26 cellular contexts compared by ENCODE assay signal in genomic region chr7:5439572-5440496, GRCh38.
"Had no signal": no experiment of that assay in that cellular context is flagged by ENCODE, and none has a peak within 500 bp of the region (broad histone marks: within the 10 kb centered on the region; RNA-seq: fewer than 3 reads in every experiment).

No MANE protein-coding gene starts in this region.

- H3K4me1 Mint-ChIP-seq: activated naive CD8-positive, alpha-beta T cell treated with anti-CD3 and anti-CD28 coated beads for 36 hours; natural killer cell had no signal

- H3K36me3 Mint-ChIP-seq: natural killer cell had no signal

- H3K36me3 ChIP-seq: esophagus squamous epithelium, gastrocnemius medialis, heart right ventricle, left ventricle myocardium inferior, neutrophil, pancreas had no signal

- H3K4me1 ChIP-seq: pancreas, tibial artery had no signal

- H3K9me3 ChIP-seq: gastrocnemius medialis, neutrophil, pancreas, psoas muscle, tibial artery had no signal

- H3K27me3 ChIP-seq: esophagus squamous epithelium, gastrocnemius medialis, heart right ventricle, neutrophil, pancreas, tibial artery had no signal

- ATAC-seq: gastrocnemius medialis, heart right ventricle, natural killer cell, psoas muscle had no signal

- H3K27ac Mint-ChIP-seq: activated naive CD8-positive, alpha-beta T cell treated with anti-CD3 and anti-CD28 coated beads for 36 hours; natural killer cell; stimulated activated naive CD8-positive, alpha-beta T cell treated with anti-CD3 and anti-CD28 coated beads, Interleukin-15, Interleukin-2, amounts not matched to agents 100 ng/mL and 50 ng/mL, for 24 hours; T-helper 1 cell treated with Interleukin-12 subunit alpha and Interleukin-12 subunit beta and Interleukin-4 antibody, amounts not matched to agents 30 μg/mL and 1 μg/mL, for 36 hours had no signal

- H3K4me3 Mint-ChIP-seq: activated naive CD8-positive, alpha-beta T cell treated with anti-CD3 and anti-CD28 coated beads for 36 hours; natural killer cell; stimulated activated naive CD8-positive, alpha-beta T cell treated with anti-CD3 and anti-CD28 coated beads, Interleukin-15, Interleukin-2, amounts not matched to agents 100 ng/mL and 50 ng/mL, for 24 hours; T-helper 1 cell treated with Interleukin-12 subunit alpha and Interleukin-12 subunit beta and Interleukin-4 antibody, amounts not matched to agents 30 μg/mL and 1 μg/mL, for 36 hours had no signal

- H3K4me3 ChIP-seq: coronary artery, esophagus squamous epithelium, gastrocnemius medialis, heart right ventricle, left ventricle myocardium inferior, pancreas, psoas muscle, tibial artery had no signal

- H3K9me3 Mint-ChIP-seq: natural killer cell; stimulated activated naive CD8-positive, alpha-beta T cell treated with anti-CD3 and anti-CD28 coated beads, Interleukin-15, Interleukin-2, amounts not matched to agents 100 ng/mL and 50 ng/mL, for 24 hours had no signal

- DNase-seq: activated CD4-positive, alpha-beta T cell treated with anti-CD3 and anti-CD28 coated beads for 4 hours; activated CD4-positive, alpha-beta T cell treated with anti-CD3 and anti-CD28 coated beads, Interleukin-2, amount 50 U/mL, for 48 hours; activated CD4-positive, CD25-positive, alpha-beta regulatory T cell; activated naive CD4-positive, alpha-beta T cell treated with Interleukin-2 at 50 U/mL for 16 hours; activated naive CD8-positive, alpha-beta T cell treated with anti-CD3 and anti-CD28 coated beads for 36 hours; activated T-cell treated with anti-CD3 and anti-CD28 coated beads, Interleukin-2, amount 50 U/mL, for 48 hours; cerebellar nuclear complex; esophagus squamous epithelium; gastrocnemius medialis; heart right ventricle; kidney; left ventricle myocardium inferior; mammary epithelial cell; midbrain; natural killer cell; pancreas; psoas muscle; right cardiac atrium; stimulated activated CD4-positive, alpha-beta T cell treated with anti-CD3 and anti-CD28 coated beads, Interleukin-12 subunit alpha, Interleukin-12 subunit beta, amount 100 ng/mL, for 4 hours; stimulated activated CD4-positive, alpha-beta T cell treated with anti-CD3 and anti-CD28 coated beads, Interleukin-4, amount 100 ng/mL, for 4 hours; T1000; tibial artery had no signal

- H3K27ac ChIP-seq: coronary artery, esophagus squamous epithelium, gastrocnemius medialis, heart right ventricle, left ventricle myocardium inferior, neutrophil, pancreas, psoas muscle, tibial artery had no signal
